11 cellular contexts compared by ENCODE assay signal in the genomic region with DNA sequence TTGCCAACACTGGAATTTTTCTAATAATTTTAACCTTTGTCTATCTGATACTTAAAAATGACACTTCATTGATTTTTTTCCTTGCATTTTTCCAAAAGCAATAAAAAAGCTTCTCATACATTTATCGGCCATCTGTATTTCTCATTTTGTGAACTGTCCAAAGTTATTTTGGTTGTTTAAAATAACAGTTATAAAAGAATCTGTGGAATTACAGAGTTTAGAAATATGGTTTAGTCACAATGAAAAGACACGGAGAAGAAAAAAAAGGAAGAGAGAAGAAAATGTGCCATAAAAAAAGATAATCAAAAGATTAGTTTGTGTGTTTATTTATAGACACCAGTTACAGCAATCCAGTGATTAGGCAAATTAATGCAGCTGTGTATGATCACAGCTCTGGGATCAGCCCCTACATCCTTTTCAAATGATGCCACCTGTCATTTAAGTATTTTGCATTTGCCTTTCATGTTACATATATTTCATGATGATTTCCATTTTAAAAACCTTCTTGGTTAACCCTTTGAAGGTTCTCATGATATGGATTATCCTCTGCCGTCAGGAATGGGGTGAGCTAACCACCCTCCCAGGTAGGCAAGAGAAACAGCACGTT.
"Had no signal": no experiment of that assay in that cellular context is flagged by ENCODE, and none has a peak within 500 bp of the region (broad histone marks: within the 10 kb centered on the region; RNA-seq: fewer than 3 reads in every experiment).

No MANE protein-coding gene starts in this region.

- H3K36me3 ChIP-seq: tibial nerve had no signal

- H3K27me3 ChIP-seq: tibial nerve had no signal

- H3K9me3 ChIP-seq: tibial nerve had no signal

- H3K4me3 Mint-ChIP-seq: activated CD4-positive, alpha-beta memory T cell treated with anti-CD3 and anti-CD28 coated beads, Interleukin-2, amount 10 ng/mL, durations not matched to agents 7 days and 5 days; activated naive CD4-positive, alpha-beta T cell treated with anti-CD3 and anti-CD28 coated beads for 36 hours; brain; central memory CD8-positive, alpha-beta T cell; effector memory CD8-positive, alpha-beta T cell; mesothelial cell of epicardium had no signal

- DNase-seq: activated CD4-positive, alpha-beta memory T cell treated with anti-CD3 and anti-CD28 coated beads, Interleukin-2, amount 10 ng/mL, durations not matched to agents 7 days and 5 days; activated CD4-positive, CD25-positive, alpha-beta regulatory T cell treated with anti-CD3 and anti-CD28 coated beads, Interleukin-2, amount 50 U/mL, for 72 hours; activated naive CD4-positive, alpha-beta T cell treated with anti-CD3 and anti-CD28 coated beads for 36 hours; amniotic stem cell; effector memory CD8-positive, alpha-beta T cell; hippocampal formation had no signal

- H3K27ac Mint-ChIP-seq: activated CD4-positive, alpha-beta memory T cell treated with anti-CD3 and anti-CD28 coated beads, Interleukin-2, amount 10 ng/mL, durations not matched to agents 7 days and 5 days; effector memory CD8-positive, alpha-beta T cell; mesothelial cell of epicardium had no signal

- H3K9me3 Mint-ChIP-seq: activated CD4-positive, alpha-beta memory T cell treated with anti-CD3 and anti-CD28 coated beads, Interleukin-2, amount 10 ng/mL, durations not matched to agents 7 days and 5 days; activated naive CD4-positive, alpha-beta T cell treated with anti-CD3 and anti-CD28 coated beads for 36 hours; central memory CD8-positive, alpha-beta T cell; effector memory CD8-positive, alpha-beta T cell; mesothelial cell of epicardium had no signal

- ATAC-seq: effector memory CD8-positive, alpha-beta T cell had no signal

- H3K36me3 Mint-ChIP-seq: mesothelial cell of epicardium had no signal

- H3K27ac ChIP-seq: skin epidermis, tibial nerve had no signal

- H3K4me3 ChIP-seq: skin epidermis, tibial nerve had no signal

- H3K27me3 Mint-ChIP-seq: activated CD4-positive, alpha-beta memory T cell treated with anti-CD3 and anti-CD28 coated beads, Interleukin-2, amount 10 ng/mL, durations not matched to agents 7 days and 5 days; brain; central memory CD8-positive, alpha-beta T cell; effector memory CD8-positive, alpha-beta T cell had no signal
